ENCODE assay signal across 1 cellular context in genomic region chr19:40771101-40771539, GRCh38.
TF ChIP-seq lines count a peak whose summit lies in the region.

No MANE protein-coding gene starts in this region.

TF ChIP-seq in K562, 482 proteins besides CTCF, POLR2A, EP300 and RAD21 (continued from another document):
- TF ChIP-seq NONO (IDR thresholded peaks at IDR 0.05; ENCODE audit: low read depth in 2 of 2, low read length in 1 of 2) (no peak), MED1 (CRISPR knock-in tag; IDR thresholded peaks at IDR 0.05; ENCODE audit: borderline replicate concordance) (no peak), RBM39 (optimal IDR thresholded peaks at IDR 0.05; ENCODE audit: low read depth, low read length) (no peak), HOMEZ (CRISPR knock-in tag; IDR thresholded peaks at IDR 0.05) (no peak), OTX1 (CRISPR knock-in tag; IDR thresholded peaks at IDR 0.05) (no peak), GATAD2A (IDR thresholded peaks at IDR 0.05) (no peak), RFX5 (IDR thresholded peaks at IDR 0.05; ENCODE audit: low read depth, low read length) (no peak), C11orf30 (IDR thresholded peaks at IDR 0.05; ENCODE audit: low read depth) (peak; percentile 58; the same call in 1 of the 2 replicates), NRF1 (conservative IDR thresholded peaks at IDR 0.05 in 1 of 2, IDR thresholded peaks at IDR 0.05 in 1 of 2) (no peak), ZBTB33 (CRISPR knock-in tag; IDR thresholded peaks at IDR 0.05) (peak; percentile 55; the same call in 1 of the 2 replicates), ZNF668 (CRISPR knock-in tag; IDR thresholded peaks at IDR 0.05) (no peak), ELF1 (tag; IDR thresholded peaks at IDR 0.05) (no peak), PTRF (tag; IDR thresholded peaks at IDR 0.05) (no peak), ASH1L (IDR thresholded peaks at IDR 0.05; ENCODE audit: borderline replicate concordance, low read depth, partially characterized antibody) (peak; percentile 73), CEBPZ (IDR thresholded peaks at IDR 0.05; ENCODE audit: borderline replicate concordance, low read depth, low read length) (no peak), PHF21A (IDR thresholded peaks at IDR 0.05; ENCODE audit: borderline replicate concordance, low read depth) (no peak), NFIC (IDR thresholded peaks at IDR 0.05) (no peak), PML (IDR thresholded peaks at IDR 0.05; ENCODE audit: low read length) (no peak), ZNF134 (CRISPR knock-in tag; conservative IDR thresholded peaks at IDR 0.05) (no peak), KDM1A (IDR thresholded peaks at IDR 0.05) (no peak), SRSF7 (optimal IDR thresholded peaks at IDR 0.05; ENCODE audit: low read depth, low read length) (no peak), TCFL5 (CRISPR knock-in tag; conservative IDR thresholded peaks at IDR 0.05) (no peak), E2F6 (IDR thresholded peaks at IDR 0.05; ENCODE audit: borderline replicate concordance in 1 of 2, extremely low read depth in 1 of 2, insufficient read depth in 1 of 2, insufficient read length in 1 of 2, low read depth in 1 of 2, low read length in 1 of 2, poor library complexity in 1 of 2, severe bottlenecking in 1 of 2) (no peak), KDM5B (IDR thresholded peaks at IDR 0.05; ENCODE audit: insufficient replicate concordance, low read depth, low read length) (peak; percentile 33), HDAC1 (IDR thresholded peaks at IDR 0.05) (no peak), TCF7L2 (IDR thresholded peaks at IDR 0.05; ENCODE audit: low read depth, low read length) (no peak), ZBED1 (IDR thresholded peaks at IDR 0.05) (no peak), ARID2 (IDR thresholded peaks at IDR 0.05) (no peak), SNRNP70 (optimal IDR thresholded peaks at IDR 0.05; ENCODE audit: low read depth, low read length) (no peak), MAFG (tag; conservative IDR thresholded peaks at IDR 0.05) (no peak; the same call in 1 of the 2 replicates), MBD2 (IDR thresholded peaks at IDR 0.05; ENCODE audit: borderline replicate concordance, low read depth) (0 out of 2 replicates have a peak, but pooled peaks have one; percentile 28), ZFP91 (CRISPR knock-in tag; IDR thresholded peaks at IDR 0.05) (no peak), SNIP1 (IDR thresholded peaks at IDR 0.05; ENCODE audit: low read depth) (no peak), ZNF780A (CRISPR knock-in tag; IDR thresholded peaks at IDR 0.05) (no peak), PREB (CRISPR knock-in tag; IDR thresholded peaks at IDR 0.05) (no peak), PYGO2 (tag; IDR thresholded peaks at IDR 0.05) (no peak), ZNF316 (IDR thresholded peaks at IDR 0.05) (peak; percentile 84), RBBP5 (IDR thresholded peaks at IDR 0.05; ENCODE audit: borderline replicate concordance, insufficient read depth, low read length, poor library complexity, severe bottlenecking) (no peak), ZNF140 (CRISPR knock-in tag; IDR thresholded peaks at IDR 0.05) (no peak), ZSCAN29 (IDR thresholded peaks at IDR 0.05) (no peak), RBM34 (IDR thresholded peaks at IDR 0.05; ENCODE audit: borderline replicate concordance, insufficient read depth, low read length) (no peak), NCOA4 (IDR thresholded peaks at IDR 0.05; ENCODE audit: partially characterized antibody) (no peak), GMEB1 (CRISPR knock-in tag; IDR thresholded peaks at IDR 0.05) (no peak), SIRT6 (IDR thresholded peaks at IDR 0.05; ENCODE audit: low read depth, low read length) (no peak), MCM2 (IDR thresholded peaks at IDR 0.05; ENCODE audit: low read depth) (no peak), CREM (IDR thresholded peaks at IDR 0.05; ENCODE audit: low read depth) (no peak), NR1H2 (CRISPR knock-in tag; IDR thresholded peaks at IDR 0.05) (no peak), MEIS2 (IDR thresholded peaks at IDR 0.05; ENCODE audit: partially characterized antibody) (peak; percentile 31), ZSCAN32 (CRISPR knock-in tag; IDR thresholded peaks at IDR 0.05) (no peak), NFE2 (IDR thresholded peaks at IDR 0.05; ENCODE audit: low read depth) (no peak)
TF ChIP-seq in K562: peak in this region for 13.
